Comparison of ENCODE assay signal across 11 cellular contexts in the genomic region with DNA sequence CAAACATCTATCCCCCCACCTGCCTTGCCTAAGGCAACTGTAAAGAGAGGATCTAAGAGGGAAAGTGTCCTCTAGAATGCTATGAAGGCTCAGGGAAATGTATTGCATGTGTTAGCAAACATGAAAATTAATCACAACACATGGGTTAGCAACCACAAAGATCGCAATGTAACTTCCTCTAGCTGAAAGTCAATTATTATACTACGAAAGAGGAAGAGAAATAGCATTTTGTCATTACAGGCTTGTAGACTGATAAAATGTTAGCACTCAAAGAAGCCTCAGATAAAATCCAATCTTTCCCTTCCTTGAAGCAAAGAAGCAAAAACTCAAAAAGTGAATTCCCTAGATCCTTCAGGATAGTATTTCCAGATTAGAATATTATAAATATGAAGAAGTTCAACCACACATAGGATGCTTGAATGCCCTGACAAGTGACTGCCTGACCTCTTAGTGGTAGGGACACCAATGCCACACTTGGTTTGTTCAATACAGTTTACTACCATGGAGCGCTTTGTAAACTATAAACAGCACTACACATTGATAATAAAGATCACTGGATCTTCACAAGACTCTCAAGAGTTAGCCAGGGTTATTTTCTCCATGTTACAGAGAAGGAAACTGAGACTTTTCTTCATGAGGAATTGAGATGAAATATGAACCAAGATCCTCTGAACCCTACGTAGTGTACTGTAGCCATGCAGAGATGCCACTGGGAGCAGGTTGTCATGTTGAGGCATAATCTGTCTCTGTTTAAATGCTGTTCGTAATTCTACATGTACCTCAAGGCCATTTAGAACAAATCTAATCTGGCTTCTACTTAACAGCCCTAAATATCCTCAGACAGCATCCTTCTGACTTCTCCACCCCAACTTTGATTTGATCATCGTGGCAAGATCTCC.
A peak's percentile ranks its signal among the peaks of the same experiment; 100 is the strongest.
DNase-seq lines count a peak whose midpoint lies in the region; ATAC-seq, FAIRE-seq and TF ChIP-seq lines count a peak whose summit lies in the region.
"Had no signal": no experiment of that assay in that cellular context is flagged by ENCODE, and none has a peak within 500 bp of the region (broad histone marks: within the 10 kb centered on the region; RNA-seq: fewer than 3 reads in every experiment).

No MANE protein-coding gene starts in this region.

- no peaks in the 10 kb centered on the region for H3F3A ChIP-seq in neural progenitor cell (ENCODE audit: low read depth)

- no peaks in the 10 kb centered on the region for H3K36me3 ChIP-seq in effector memory CD4-positive, alpha-beta T cell (ENCODE audit: control insufficient read depth, insufficient read depth, low read length)
- no peaks in the 10 kb centered on the region for H3K36me3 ChIP-seq in neural progenitor cell
- H3K36me3 ChIP-seq: WERI-Rb-1 had no signal

- H3K36me3 Mint-ChIP-seq in immature natural killer cell (no peaks in the 10 kb centered on the region), neural progenitor cell (no peaks in the 10 kb centered on the region)

- no peak for TF ChIP-seq CTCF in neural progenitor cell (IDR thresholded peaks at IDR 0.05)

- H4K20me1 ChIP-seq in neural progenitor cell (ENCODE audit: low read depth) = no peaks in the 10 kb centered on the region

- H3K4me1 Mint-ChIP-seq in immature natural killer cell = peaks cover 54 to 79% of the 10 kb centered on the region in 2 donors
- peaks cover 2% of the 10 kb centered on the region for H3K4me1 Mint-ChIP-seq in neural progenitor cell

- H2AFZ ChIP-seq in neural progenitor cell (replicated peaks) = no peak overlapping the region

- H3K27me3 Mint-ChIP-seq in immature natural killer cell (ENCODE audit: low read depth in 3 of 3) = no peaks in the 10 kb centered on the region
- peaks cover 3% of the 10 kb centered on the region for H3K27me3 Mint-ChIP-seq in neural progenitor cell (ENCODE audit: insufficient read depth, low read depth)

- H3K9me3 Mint-ChIP-seq in immature natural killer cell (no peaks in the 10 kb centered on the region), neural progenitor cell (no peaks in the 10 kb centered on the region)

- no peak overlapping the region for H3K4me3 ChIP-seq in effector memory CD4-positive, alpha-beta T cell (ENCODE audit: insufficient read depth, low read depth, low read length, poor library complexity, severe bottlenecking)
- no peak overlapping the region for H3K4me3 ChIP-seq in neural progenitor cell

- H3K9ac ChIP-seq in neural progenitor cell = no peak overlapping the region

- H3K79me2 ChIP-seq in neural progenitor cell (ENCODE audit: low read depth) = no peaks in the 10 kb centered on the region

- peak overlapping the region; percentile 12 to 51 (median 24) for H3K4me3 Mint-ChIP-seq in immature natural killer cell
- H3K4me3 Mint-ChIP-seq in neural progenitor cell = no peak overlapping the region

- H3K27ac ChIP-seq in effector memory CD4-positive, alpha-beta T cell (ENCODE audit: insufficient read depth, low read length, poor library complexity, severe bottlenecking) = no peak overlapping the region
- no peak overlapping the region for H3K27ac ChIP-seq in neural progenitor cell
- H3K27ac ChIP-seq: WERI-Rb-1 had no signal

- peak; percentile 92 for FAIRE-seq in GM18507 (lab: Jason Lieb, UNC)
- no peak for FAIRE-seq in RCC 7860 (lab: Jason Lieb, UNC)

- H3K27ac Mint-ChIP-seq in immature natural killer cell = peak overlapping the region; percentile 13 to 73 (median 40)
- no peak overlapping the region for H3K27ac Mint-ChIP-seq in neural progenitor cell

- H3K27me3 ChIP-seq in effector memory CD4-positive, alpha-beta T cell (replicated peaks; ENCODE audit: control insufficient read depth, insufficient read depth, low read length, poor library complexity, severe bottlenecking) = no peaks in the 10 kb centered on the region
- no peaks in the 10 kb centered on the region for H3K27me3 ChIP-seq in neural progenitor cell

- no peak overlapping the region for H3K4me2 ChIP-seq in neural progenitor cell

- no peaks in the 10 kb centered on the region for H3K9me3 ChIP-seq in effector memory CD4-positive, alpha-beta T cell (ENCODE audit: control insufficient read depth, low read length)
- no peaks in the 10 kb centered on the region for H3K9me3 ChIP-seq in neural progenitor cell (ENCODE audit: low read depth)

- DNase-seq in GM18507 (ENCODE audit: extremely low spot score, insufficient read length, low read depth) = no peak
- DNase-seq in immature natural killer cell = peak in 2 of 3 donors; percentile 6 to 8
- no peak for DNase-seq in NCI-H524 treated with DMSO at 0.1 percent for 48 hours (lab: John Stamatoyannopoulos, UW)
- DNase-seq in effector memory CD4-positive, alpha-beta T cell = no peak
- DNase-seq in RCC 7860 (ENCODE audit: low spot score) = no peak
- no peak for DNase-seq in neural progenitor cell (ENCODE audit: low spot score)
- DNase-seq: DMS79 treated with DMSO at 0.1 percent for 48 hours; stimulated activated CD4-positive, alpha-beta T cell treated with anti-CD3 and anti-CD28 coated beads, Interleukin-4, amount 100 ng/mL, for 1 hour; WERI-Rb-1 had no signal

- ATAC-seq in GM21737 (IDR thresholded peaks at IDR 0.05; ENCODE audit: unreplicated experiment) (peak; percentile 61), HG03558 (IDR thresholded peaks at IDR 0.05; ENCODE audit: extremely low read depth, unreplicated experiment) (peak; percentile 37)

- no peaks in the 10 kb centered on the region for H3K4me1 ChIP-seq in effector memory CD4-positive, alpha-beta T cell (ENCODE audit: control insufficient read depth, insufficient read depth, low read length, poor library complexity, severe bottlenecking)
- no peaks in the 10 kb centered on the region for H3K4me1 ChIP-seq in neural progenitor cell

Comparison
In these comparisons a context has a peak if more than half of its experiments do, and no peak if none do; other contexts are left out.
1. DNase-seq: peak in immature natural killer cell (2 of 3); none in GM18507 (single experiment), NCI-H524 treated with DMSO at 0.1 percent for 48 hours (single experiment), effector memory CD4-positive, alpha-beta T cell (0 of 3), RCC 7860 (single experiment) and neural progenitor cell (single experiment).